ENCODE assay signal across 12 cellular contexts in genomic region chr13:50527612-50528509, GRCh38.
DNase-seq lines count a peak whose midpoint lies in the region; ATAC-seq, FAIRE-seq and TF ChIP-seq lines count a peak whose summit lies in the region.
"Had no signal": no experiment of that assay in that cellular context is flagged by ENCODE, and none has a peak within 500 bp of the region (broad histone marks: within the 10 kb centered on the region; RNA-seq: fewer than 3 reads in every experiment).

No MANE protein-coding gene starts in this region.

- DNase-seq in left ventricle myocardium inferior (no peak), Right ventricle myocardium inferior (ENCODE audit: missing footprints) (no peak), thoracic aorta (ENCODE audit: low spot score) (no peak), NCI-H748 treated with DMSO at 0.1 percent for 48 hours (lab: John Stamatoyannopoulos, UW) (no peak), urothelium cell line (ENCODE audit: low spot score) (no peak), GM19238 (ENCODE audit: insufficient read length, low spot score) (no peak)
- DNase-seq: activated naive CD4-positive, alpha-beta T cell treated with Interleukin-2 at 50 U/mL for 16 hours; effector memory CD4-positive, alpha-beta T cell; NCI-H82; T1000 had no signal

- peak overlapping the region; percentile 61 for H3K9ac ChIP-seq in SU-DHL-6 (ENCODE audit: low read length)

- WGBS in gastroesophageal sphincter (ENCODE audit: low coverage in 1 of 2), 2 donors: 46 to 62% methylated on average over 3 to 7 of the region's 9 CpGs

- TF ChIP-seq POLR2A in gastroesophageal sphincter (IDR thresholded peaks at IDR 0.05): no peak

- peaks cover 25% of the 10 kb centered on the region for H3F3A ChIP-seq in SU-DHL-6 (ENCODE audit: insufficient read depth)

- no peak for TF ChIP-seq CTCF in left ventricle myocardium inferior (IDR thresholded peaks at IDR 0.05; ENCODE audit: borderline replicate concordance)
- TF ChIP-seq CTCF in SU-DHL-6 (IDR thresholded peaks at IDR 0.05; ENCODE audit: insufficient read depth, low read length, poor library complexity, severe bottlenecking): no peak
- no peak for TF ChIP-seq CTCF in gastroesophageal sphincter (IDR thresholded peaks at IDR 0.05)
- no peak for TF ChIP-seq CTCF in thoracic aorta (IDR thresholded peaks at IDR 0.05)

- ATAC-seq in Right ventricle myocardium inferior: no peak
- ATAC-seq in gastroesophageal sphincter: no peak
- ATAC-seq in thoracic aorta (ENCODE audit: insufficient number of reproducible peaks, low FRiP score, low read depth): no peak

- no peaks in the 10 kb centered on the region for H3K36me3 ChIP-seq in left ventricle myocardium inferior
- H3K36me3 ChIP-seq in SU-DHL-6 (ENCODE audit: low read length): no peaks in the 10 kb centered on the region
- no peaks in the 10 kb centered on the region for H3K36me3 ChIP-seq in gastroesophageal sphincter
- no peaks in the 10 kb centered on the region for H3K36me3 ChIP-seq in thoracic aorta

- no peaks in the 10 kb centered on the region for H3K79me2 ChIP-seq in SU-DHL-6 (ENCODE audit: insufficient read depth, low read length)

- FAIRE-seq in urothelium cell line (lab: Jason Lieb, UNC): no peak

- no peaks in the 10 kb centered on the region for H3K9me2 ChIP-seq in SU-DHL-6 (replicated peaks; ENCODE audit: insufficient read depth, low read length)

- no peaks in the 10 kb centered on the region for H3K9me3 ChIP-seq in left ventricle myocardium inferior (replicated peaks)
- H3K9me3 ChIP-seq in SU-DHL-6 (ENCODE audit: insufficient read depth, low read length): no peaks in the 10 kb centered on the region
- H3K9me3 ChIP-seq in gastroesophageal sphincter: no peaks in the 10 kb centered on the region
- no peaks in the 10 kb centered on the region for H3K9me3 ChIP-seq in thoracic aorta

- intact Hi-C loops in left ventricle myocardium inferior (cut with micrococcal nuclease) (no loop called here), Right ventricle myocardium inferior (cut with DNase I) (loop anchor here (2.0 to 5.0 kb wide), 6 partner anchors 103 to 446 kb away; no protein-coding TSS in a partner anchor)

- no peaks in the 10 kb centered on the region for H4K20me1 ChIP-seq in SU-DHL-6 (ENCODE audit: low read depth, low read length)

- H3K27me3 ChIP-seq in left ventricle myocardium inferior (ENCODE audit: low read depth): no peaks in the 10 kb centered on the region
- no peaks in the 10 kb centered on the region for H3K27me3 ChIP-seq in SU-DHL-6 (ENCODE audit: low read length)
- no peaks in the 10 kb centered on the region for H3K27me3 ChIP-seq in gastroesophageal sphincter
- H3K27me3 ChIP-seq in thoracic aorta (replicated peaks; ENCODE audit: insufficient read depth): no peaks in the 10 kb centered on the region

- TF ChIP-seq EP300 in gastroesophageal sphincter (IDR thresholded peaks at IDR 0.05): no peak

- peaks cover 59% of the 10 kb centered on the region for H3K4me1 ChIP-seq in left ventricle myocardium inferior
- H3K4me1 ChIP-seq in gastroesophageal sphincter: peaks cover under 1 to 59% (median 4%) of the 10 kb centered on the region in 3 donors
- H3K4me1 ChIP-seq in thoracic aorta (ENCODE audit: control insufficient read depth in 1 of 2, low read depth in 2 of 2): peaks cover 26 to 39% of the 10 kb centered on the region in 2 donors

- H3K4me3 ChIP-seq in left ventricle myocardium inferior (no peak overlapping the region), SU-DHL-6 (ENCODE audit: insufficient read depth, low read length, poor library complexity, severe bottlenecking) (peak overlapping the region; percentile 43), gastroesophageal sphincter (no peak overlapping the region), thoracic aorta (peak overlapping the region; percentile 41)

- peak overlapping the region; percentile 66 for H2AFZ ChIP-seq in SU-DHL-6 (ENCODE audit: low read depth, low read length, severe bottlenecking)

- peak overlapping the region; percentile 84 for H3K27ac ChIP-seq in left ventricle myocardium inferior (replicated peaks)
- peak overlapping the region; percentile 94 for H3K27ac ChIP-seq in SU-DHL-6 (ENCODE audit: low read depth, low read length)
- peak overlapping the region in 3 of 4 donors; percentile 17 to 66 (median 52) for H3K27ac ChIP-seq in gastroesophageal sphincter
- H3K27ac ChIP-seq in thoracic aorta: peak overlapping the region; percentile 30 to 47

- H3K4me2 ChIP-seq in SU-DHL-6 (ENCODE audit: low read depth, low read length, poor library complexity, severe bottlenecking): peak overlapping the region; percentile 83

Comparison
In these comparisons a context has a peak if more than half of its experiments do, and no peak if none do; other contexts are left out.
1. H3K27ac ChIP-seq: peak in every context shown above with its lines; median percentile 94 in SU-DHL-6; 84 in left ventricle myocardium inferior; 52 in gastroesophageal sphincter; 38 in thoracic aorta.
2. H3K4me3 ChIP-seq: peak in SU-DHL-6 (single experiment) and thoracic aorta (single experiment); none in left ventricle myocardium inferior (single experiment) and gastroesophageal sphincter (0 of 2).